Comparison of ENCODE assay signal across 8 cellular contexts in the genomic region with DNA sequence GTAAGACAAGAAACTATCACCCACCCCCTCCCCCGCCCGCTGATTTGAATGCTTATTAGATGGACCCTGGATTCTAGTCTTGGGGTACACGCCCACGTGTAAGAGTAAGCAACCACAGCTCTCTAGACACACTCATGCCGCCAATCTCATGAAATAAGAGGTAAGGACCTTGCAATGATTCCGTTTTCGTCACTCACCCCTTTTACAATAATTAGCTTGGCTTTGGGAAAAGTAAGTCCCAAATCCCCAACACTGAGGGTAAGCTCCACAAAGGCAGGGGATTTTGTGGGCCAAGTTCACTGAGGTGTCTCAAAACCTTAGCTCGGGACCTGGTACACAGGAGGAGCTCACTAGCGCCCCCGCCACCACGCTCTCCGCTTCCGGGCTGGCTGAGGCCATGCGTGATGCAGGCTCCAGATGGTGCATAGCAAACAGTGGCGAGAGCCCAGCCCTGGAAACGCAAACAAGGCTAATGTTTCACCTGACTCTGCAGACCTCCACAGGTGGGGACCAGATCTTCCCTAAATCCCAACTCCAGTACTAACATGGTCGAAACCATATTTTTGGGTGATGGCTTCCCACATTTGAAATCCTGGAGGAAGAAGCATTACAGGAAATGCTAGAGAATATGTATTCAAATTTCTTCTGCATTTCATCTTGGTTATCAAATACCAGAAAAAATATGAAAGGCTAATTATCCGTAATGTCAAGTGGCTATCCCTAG. TPM values are rescaled to one million over a fixed set of nuclear protein-coding genes. Genes with fewer than 3 reads are reported as not detected.
DNase-seq lines count a peak whose midpoint lies in the region; ATAC-seq, FAIRE-seq and TF ChIP-seq lines count a peak whose summit lies in the region.

No MANE protein-coding gene starts in this region.

- H4K5ac ChIP-seq in H9 (ENCODE audit: insufficient read length, low read depth, low read length) = no peak overlapping the region

- H3K56ac ChIP-seq in H9 (ENCODE audit: insufficient read length, low read depth, low read length) = no peak overlapping the region

- peak overlapping the region; percentile 13 for H3K18ac ChIP-seq in H9 (ENCODE audit: insufficient read length, low read depth, low read length)

- no peak overlapping the region for H2BK12ac ChIP-seq in H9 (ENCODE audit: insufficient read length, low read depth, low read length)

- no peak overlapping the region for H2BK5ac ChIP-seq in H9 (ENCODE audit: insufficient read length, low read length)

- H3K23ac ChIP-seq in H9 (ENCODE audit: insufficient read length, low read depth, low read length) = no peak overlapping the region

- H3K27me3 Mint-ChIP-seq in H9 (ENCODE audit: low read depth) = peaks cover 18% of the 10 kb centered on the region
- H3K27me3 Mint-ChIP-seq in activated naive CD4-positive, alpha-beta T cell treated with anti-CD3 and anti-CD28 coated beads for 36 hours (ENCODE audit: low read depth) = no peaks in the 10 kb centered on the region

- H4K8ac ChIP-seq in H9 (replicated peaks; ENCODE audit: insufficient read length, low read depth, low read length) = no peak overlapping the region

- whole genome bisulfite sequencing in H9 (ENCODE audit: extremely low coverage, insufficient read length, low lambda C conversion rate) = no CpG with 5 or more reads among the region's 18 CpGs

- no peak overlapping the region for H3K27ac ChIP-seq in H9 (ENCODE audit: insufficient read length, low read depth, low read length)
- no peak overlapping the region for H3K27ac ChIP-seq in osteoblast (ENCODE audit: low read depth, low read length)
- H3K27ac ChIP-seq in thoracic aorta = no peak overlapping the region

- no peaks in the 10 kb centered on the region for H3K36me3 Mint-ChIP-seq in H9 (ENCODE audit: insufficient read depth in 1 of 3, low read depth in 3 of 3)
- peaks cover 15% of the 10 kb centered on the region for H3K36me3 Mint-ChIP-seq in activated naive CD4-positive, alpha-beta T cell treated with anti-CD3 and anti-CD28 coated beads for 36 hours (ENCODE audit: low read depth)

- DNase-seq in H9 (peak; percentile 94), MG63 (peak; percentile 83), SIG-M5 treated with dmso at 0.1 percent for 504 hours (lab: John Stamatoyannopoulos, UW; ENCODE audit: unreplicated experiment) (peak; percentile 85), glomerular endothelial cell (ENCODE audit: extremely low read depth, low read depth, low spot score) (peak; percentile 44), osteoblast (ENCODE audit: insufficient read length, low spot score, missing footprints) (peak; percentile 90), thoracic aorta (ENCODE audit: low spot score) (peak; percentile 23)
- peak; percentile 95 for DNase-seq in activated naive CD4-positive, alpha-beta T cell treated with anti-CD3 and anti-CD28 coated beads for 36 hours

- H3K36me3 ChIP-seq in MG63 (no peaks in the 10 kb centered on the region), osteoblast (ENCODE audit: insufficient read depth, low read length) (no peaks in the 10 kb centered on the region), thoracic aorta (no peaks in the 10 kb centered on the region)

- peaks cover 29 to 30% of the 10 kb centered on the region in 2 experiments for H3K4me1 Mint-ChIP-seq in H9
- peaks cover 41% of the 10 kb centered on the region for H3K4me1 Mint-ChIP-seq in activated naive CD4-positive, alpha-beta T cell treated with anti-CD3 and anti-CD28 coated beads for 36 hours (ENCODE audit: low read depth)

- H3K9me3 Mint-ChIP-seq in H9 = no peaks in the 10 kb centered on the region; a peak in 1 of 5 replicates
- no peaks in the 10 kb centered on the region for H3K9me3 Mint-ChIP-seq in activated naive CD4-positive, alpha-beta T cell treated with anti-CD3 and anti-CD28 coated beads for 36 hours

- H3K14ac ChIP-seq in H9 (ENCODE audit: insufficient read depth, low read length) = peak overlapping the region; percentile 59; the same call in 1 of the 2 replicates

- peak overlapping the region; percentile 25 for H3K9ac ChIP-seq in H9 (ENCODE audit: extremely low read depth, insufficient read length, low read length)

- CTCF ChIA-PET in activated naive CD4-positive, alpha-beta T cell treated with anti-CD3 and anti-CD28 coated beads for 36 hours (lab: Charles Lee) = interaction anchor here (0.7 to 5.6 kb wide), 18 partner anchors 12 to 211 kb away, joined by 3 to 26 read pairs (median 4); a partner anchor contains a TSS

- peaks cover 5% of the 10 kb centered on the region for H3K23me2 ChIP-seq in H9 (ENCODE audit: insufficient read length, low read depth, low read length, poor library complexity, severe bottlenecking)

- H3K79me2 ChIP-seq in H9 (ENCODE audit: insufficient read depth, low read length) (no peaks in the 10 kb centered on the region), osteoblast (ENCODE audit: insufficient read depth, low read length) (no peaks in the 10 kb centered on the region)

- no peak overlapping the region for H2BK15ac ChIP-seq in H9 (ENCODE audit: low read depth, low read length)

- TF ChIP-seq CTCF in H9 (conservative IDR thresholded peaks at IDR 0.05) = peak; percentile 76
- peak; percentile 80 for TF ChIP-seq CTCF in osteoblast (IDR thresholded peaks at IDR 0.05; ENCODE audit: extremely low read depth, low read depth, low read length)
- peak; percentile 37 for TF ChIP-seq CTCF in thoracic aorta (IDR thresholded peaks at IDR 0.05)

- no peak overlapping the region for H2AK5ac ChIP-seq in H9 (ENCODE audit: insufficient read length, low read length)

- no peaks in the 10 kb centered on the region for H3K4me1 ChIP-seq in H9 (ENCODE audit: insufficient read depth, low read length)
- H3K4me1 ChIP-seq in osteoblast (ENCODE audit: insufficient read depth, low read length) = peaks cover 15% of the 10 kb centered on the region
- no peaks in the 10 kb centered on the region for H3K4me1 ChIP-seq in thoracic aorta (ENCODE audit: control insufficient read depth in 1 of 2, low read depth in 2 of 2)

- intact Hi-C loops in activated naive CD4-positive, alpha-beta T cell treated with anti-CD3 and anti-CD28 coated beads for 36 hours (cut with micrococcal nuclease) = loop anchor here (1.0 to 10.0 kb wide), 12 partner anchors 35 to 1474 kb away; a partner anchor contains a TSS

- H4K20me1 ChIP-seq in H9 (ENCODE audit: control insufficient read depth, insufficient read depth, insufficient read length) (no peaks in the 10 kb centered on the region), osteoblast (ENCODE audit: insufficient read depth, low read length) (no peaks in the 10 kb centered on the region)

- H3T11ph ChIP-seq in H9 (ENCODE audit: low read length) = no peak overlapping the region

- H3K27me3 ChIP-seq in H9 (ENCODE audit: insufficient read depth, low read length) = no peaks in the 10 kb centered on the region
- no peaks in the 10 kb centered on the region for H3K27me3 ChIP-seq in MG63
- H3K27me3 ChIP-seq in osteoblast (ENCODE audit: insufficient read depth, low read length) = peaks cover 3% of the 10 kb centered on the region
- no peaks in the 10 kb centered on the region for H3K27me3 ChIP-seq in thoracic aorta (replicated peaks; ENCODE audit: insufficient read depth)

- H3K4me3 Mint-ChIP-seq in H9 = peak overlapping the region; percentile 66 to 84
- H3K4me3 Mint-ChIP-seq in activated naive CD4-positive, alpha-beta T cell treated with anti-CD3 and anti-CD28 coated beads for 36 hours = peak overlapping the region; percentile 88

- ATAC-seq in thoracic aorta (ENCODE audit: insufficient number of reproducible peaks, low FRiP score, low read depth) = no peak

- H3K4me3 ChIP-seq in MG63 (peak overlapping the region; percentile 51), osteoblast (ENCODE audit: insufficient read depth, low read length) (peak overlapping the region; percentile 79), thoracic aorta (peak overlapping the region; percentile 75)

- peak; percentile 92 for FAIRE-seq in G401.6 (lab: Jason Lieb, UNC)

- no peaks in the 10 kb centered on the region for H3K79me1 ChIP-seq in H9 (ENCODE audit: insufficient read depth, low read depth, low read length, poor library complexity, severe bottlenecking)

- H2BK20ac ChIP-seq in H9 (ENCODE audit: low read depth, low read length, poor library complexity, severe bottlenecking) = no peak overlapping the region

- H2AFZ ChIP-seq in H9 (ENCODE audit: low read length) = peak overlapping the region; percentile 84
- peak overlapping the region; percentile 97 for H2AFZ ChIP-seq in osteoblast (ENCODE audit: low read length)

- H3K4ac ChIP-seq in H9 (ENCODE audit: low read depth, low read length) = no peak overlapping the region

- peak overlapping the region in 2 of 3 experiments; percentile 15 to 83; a peak in 2 of 7 replicates for H3K27ac Mint-ChIP-seq in H9
- peak overlapping the region; percentile 98 for H3K27ac Mint-ChIP-seq in activated naive CD4-positive, alpha-beta T cell treated with anti-CD3 and anti-CD28 coated beads for 36 hours

- H4K91ac ChIP-seq in H9 (ENCODE audit: insufficient read length, low read depth, low read length) = no peak overlapping the region

- no peak overlapping the region for H2BK120ac ChIP-seq in H9 (ENCODE audit: low read depth, low read length, poor library complexity, severe bottlenecking)

- H3K4me2 ChIP-seq in H9 (ENCODE audit: insufficient read depth, insufficient read length, low read length) = peak overlapping the region; percentile 76
- H3K4me2 ChIP-seq in osteoblast (ENCODE audit: insufficient read depth, low read length) = peak overlapping the region; percentile 100

- H3K9me3 ChIP-seq in H9 (ENCODE audit: control insufficient read depth, low read depth, low read length) = no peaks in the 10 kb centered on the region
- no peaks in the 10 kb centered on the region for H3K9me3 ChIP-seq in MG63
- no peaks in the 10 kb centered on the region for H3K9me3 ChIP-seq in osteoblast (ENCODE audit: low read depth, low read length)
- H3K9me3 ChIP-seq in thoracic aorta = no peaks in the 10 kb centered on the region

RNA-seq across cellular contexts. Expression of a gene that starts 4.1 kb away (rescaled TPM):
- total RNA-seq in H9 (2021) = 0.90 and 1.6 TPM in 2 replicates
- total RNA-seq in MG63 (2014; rRNA removed; shearing (Covaris generic); ENCODE audit: low replicate concordance) = not detected in 2 replicates
- total RNA-seq in activated naive CD4-positive, alpha-beta T cell treated with anti-CD3 and anti-CD28 coated beads for 36 hours = 10 to 100 TPM; 62.0 to 62.3 TPM
- 0.10 and 0.18 TPM in 2 replicates for total RNA-seq in glomerular endothelial cell
- total RNA-seq in osteoblast = 0.59 and 0.72 TPM in 2 replicates
- 1 to 10 TPM in 1 of 2 donors, not detected in 1; 3.7 TPM for total RNA-seq in thoracic aorta

Comparison
In these comparisons a context has a peak if more than half of its experiments do, and no peak if none do; other contexts are left out.
1. DNase-seq: peak in every context shown above with its lines; median percentile 95 in activated naive CD4-positive, alpha-beta T cell treated with anti-CD3 and anti-CD28 coated beads for 36 hours; 94 in H9; 90 in osteoblast; 85 in SIG-M5 treated with dmso at 0.1 percent for 504 hours; 83 in MG63; 44 in glomerular endothelial cell; 23 in thoracic aorta.
2. RNA of a gene that starts 4.1 kb away (total RNA-seq): 62.0 to 62.3 TPM in activated naive CD4-positive, alpha-beta T cell treated with anti-CD3 and anti-CD28 coated beads for 36 hours; 3.7 TPM in thoracic aorta, 0.90 to 1.6 TPM in H9, 0.59 to 0.72 TPM in osteoblast, 0.10 to 0.18 TPM in glomerular endothelial cell and not detected in MG63; every median in the first group is over 10 times any median in the second.
3. Peak in every context shown above with its lines, with median percentiles within 50 percentile points of each other: CTCF ChIP-seq and H3K4me3 ChIP-seq.